20 cellular contexts compared by ENCODE assay signal in the genomic region with DNA sequence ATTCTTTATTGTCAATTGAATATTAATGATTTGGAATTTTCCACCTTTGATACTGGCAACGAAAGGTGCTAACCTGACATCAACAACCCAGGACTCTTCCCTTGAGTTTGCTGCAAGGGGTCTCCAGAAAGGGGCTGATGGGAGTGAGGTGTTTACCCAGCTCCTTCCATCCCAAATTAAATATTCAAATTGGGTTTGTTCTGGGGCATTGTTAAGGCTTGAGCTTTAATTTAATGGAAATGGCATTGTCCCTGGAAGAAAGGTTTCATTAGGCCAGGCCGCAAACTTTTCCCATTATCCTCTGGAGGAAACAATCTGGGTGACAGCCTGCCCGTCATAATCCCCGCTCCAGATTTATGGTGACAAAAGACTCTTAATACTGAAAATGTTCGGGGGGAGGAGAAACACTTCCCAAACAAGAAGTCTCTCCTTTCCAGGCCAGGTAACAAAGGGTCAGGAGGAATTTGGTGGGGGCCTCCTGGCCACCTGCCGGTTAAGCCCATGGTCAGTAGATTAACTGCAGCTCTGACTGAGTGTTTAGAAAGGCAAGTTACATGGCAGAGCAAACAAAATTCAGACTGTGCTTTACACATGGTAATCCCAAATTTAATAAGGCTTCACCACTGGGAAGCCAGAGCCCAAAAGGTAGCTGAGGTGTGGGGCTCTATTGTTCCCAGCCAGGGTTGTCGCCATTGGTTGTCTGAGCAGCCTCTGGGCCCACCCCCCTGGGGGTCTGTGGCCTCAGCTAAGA.
"Had no signal": no experiment of that assay in that cellular context is flagged by ENCODE, and none has a peak within 500 bp of the region (broad histone marks: within the 10 kb centered on the region; RNA-seq: fewer than 3 reads in every experiment).

No MANE protein-coding gene starts in this region.

- H3K9me3 Mint-ChIP-seq: activated B cell treated with CpG ODN at 0.5 μM for 24 hours; activated CD4-positive, alpha-beta memory T cell treated with anti-CD3 and anti-CD28 coated beads, Interleukin-2, amount 10 ng/mL, durations not matched to agents 7 days and 5 days; activated T-cell treated with anti-CD3 and anti-CD28 coated beads, Interleukin-2, amount 50 U/mL, for 24 hours; activated T-helper 2 cell treated with anti-CD3 and anti-CD28 coated beads, Interferon-gamma antibody, Interleukin-2, Interleukin-4, amounts not matched to agents 10 μg/mL and 5 μg/mL and 100 μg/mL, durations not matched to agents 14 hours and 24 hours and 36 hours had no signal

- H3K4me3 Mint-ChIP-seq: activated B cell treated with CpG ODN at 0.5 μM for 24 hours; activated CD4-positive, alpha-beta memory T cell treated with anti-CD3 and anti-CD28 coated beads, Interleukin-2, amount 10 ng/mL, durations not matched to agents 7 days and 5 days; activated naive CD8-positive, alpha-beta T cell treated with anti-CD3 and anti-CD28 coated beads, Interleukin-2, amount 10 ng/mL, durations not matched to agents 7 days and 5 days; activated T-cell treated with anti-CD3 and anti-CD28 coated beads, Interleukin-2, amount 50 U/mL, for 24 hours; natural killer cell treated with Interleukin-12 subunit alpha and Interleukin-12 subunit beta and Interleukin-15 and Interleukin-18, amount 100 ng/mL, for 72 hours; stimulated activated naive B cell treated with anti-CD40 and anti-IgM and Interleukin-4, amounts not matched to agents 10 μg/mL and 1 μg/mL and 100 μg/mL, for 72 hours; T-helper 2 cell treated with Interferon-gamma antibody and Interleukin-4, amounts not matched to agents 5 μg/mL and 100 μg/mL, for 36 hours had no signal

- H3K9me3 ChIP-seq: body of pancreas, lower lobe of right lung, thoracic aorta, upper lobe of right lung had no signal

- H3K4me3 ChIP-seq: body of pancreas, dorsolateral prefrontal cortex, lower lobe of right lung, thoracic aorta, upper lobe of right lung had no signal

- DNase-seq: activated B cell treated with CpG ODN at 0.5 μM for 24 hours; activated CD4-positive, alpha-beta memory T cell treated with anti-CD3 and anti-CD28 coated beads, Interleukin-2, amount 10 ng/mL, durations not matched to agents 7 days and 5 days; activated CD4-positive, alpha-beta T cell treated with anti-CD3 and anti-CD28 coated beads for 4 hours; activated naive CD4-positive, alpha-beta T cell treated with Interleukin-2 at 50 U/mL for 16 hours; activated naive CD8-positive, alpha-beta T cell treated with anti-CD3 and anti-CD28 coated beads, Interleukin-2, amount 10 ng/mL, durations not matched to agents 7 days and 5 days; activated T-cell treated with anti-CD3 and anti-CD28 coated beads, Interleukin-2, amount 50 U/mL, for 24 hours; body of pancreas; dorsolateral prefrontal cortex; foreskin keratinocyte; glutamatergic neuron; hippocampal formation; islet precursor cell; lower lobe of right lung; posterior cingulate gyrus; stimulated activated naive B cell treated with anti-CD40 and anti-IgM and Interleukin-4, amounts not matched to agents 10 μg/mL and 1 μg/mL and 100 μg/mL, for 72 hours; upper lobe of right lung had no signal

- H3K27ac ChIP-seq: body of pancreas, foreskin keratinocyte, lower lobe of right lung, thoracic aorta, upper lobe of right lung had no signal

- H3K36me3 Mint-ChIP-seq: activated naive CD8-positive, alpha-beta T cell treated with anti-CD3 and anti-CD28 coated beads, Interleukin-2, amount 10 ng/mL, durations not matched to agents 7 days and 5 days; natural killer cell treated with Interleukin-12 subunit alpha and Interleukin-12 subunit beta and Interleukin-15 and Interleukin-18, amount 100 ng/mL, for 72 hours had no signal

- ATAC-seq: body of pancreas; foreskin keratinocyte; lower lobe of right lung; natural killer cell treated with Interleukin-12 subunit alpha and Interleukin-12 subunit beta and Interleukin-15 and Interleukin-18, amount 100 ng/mL, for 72 hours; stimulated activated naive B cell treated with anti-CD40 and anti-IgM and Interleukin-4, amounts not matched to agents 10 μg/mL and 1 μg/mL and 100 μg/mL, for 72 hours; upper lobe of right lung had no signal

- H3K4me1 ChIP-seq: body of pancreas, foreskin keratinocyte, lower lobe of right lung, upper lobe of right lung had no signal

- H3K27ac Mint-ChIP-seq: activated B cell treated with CpG ODN at 0.5 μM for 24 hours; activated CD4-positive, alpha-beta memory T cell treated with anti-CD3 and anti-CD28 coated beads, Interleukin-2, amount 10 ng/mL, durations not matched to agents 7 days and 5 days; activated naive CD8-positive, alpha-beta T cell treated with anti-CD3 and anti-CD28 coated beads, Interleukin-2, amount 10 ng/mL, durations not matched to agents 7 days and 5 days; activated T-cell treated with anti-CD3 and anti-CD28 coated beads, Interleukin-2, amount 50 U/mL, for 24 hours; activated T-helper 2 cell treated with anti-CD3 and anti-CD28 coated beads, Interferon-gamma antibody, Interleukin-2, Interleukin-4, amounts not matched to agents 10 μg/mL and 5 μg/mL and 100 μg/mL, durations not matched to agents 14 hours and 24 hours and 36 hours; natural killer cell treated with Interleukin-12 subunit alpha and Interleukin-12 subunit beta and Interleukin-15 and Interleukin-18, amount 100 ng/mL, for 72 hours; stimulated activated naive B cell treated with anti-CD40 and anti-IgM and Interleukin-4, amounts not matched to agents 10 μg/mL and 1 μg/mL and 100 μg/mL, for 72 hours; T-helper 2 cell treated with Interferon-gamma antibody and Interleukin-4, amounts not matched to agents 5 μg/mL and 100 μg/mL, for 36 hours had no signal

- H3K36me3 ChIP-seq: lower lobe of right lung, thoracic aorta, upper lobe of right lung had no signal

- H3K27me3 ChIP-seq: body of pancreas, upper lobe of right lung had no signal

- H3K4me1 Mint-ChIP-seq: activated B cell treated with CpG ODN at 0.5 μM for 24 hours; activated CD4-positive, alpha-beta memory T cell treated with anti-CD3 and anti-CD28 coated beads, Interleukin-2, amount 10 ng/mL, durations not matched to agents 7 days and 5 days; activated naive CD8-positive, alpha-beta T cell treated with anti-CD3 and anti-CD28 coated beads, Interleukin-2, amount 10 ng/mL, durations not matched to agents 7 days and 5 days; stimulated activated naive B cell treated with anti-CD40 and anti-IgM and Interleukin-4, amounts not matched to agents 10 μg/mL and 1 μg/mL and 100 μg/mL, for 72 hours had no signal
